Comparison of ENCODE assay signal across 16 cellular contexts in genomic region chr2:135815269-135815668, GRCh38. TPM values are rescaled to one million over a fixed set of nuclear protein-coding genes. Genes with fewer than 3 reads are reported as not detected.
DNase-seq lines count a peak whose midpoint lies in the region; ATAC-seq lines count a peak whose summit lies in the region.
"Had no signal": no experiment of that assay in that cellular context is flagged by ENCODE, and none has a peak within 500 bp of the region (broad histone marks: within the 10 kb centered on the region; RNA-seq: fewer than 3 reads in every experiment).

No MANE protein-coding gene starts in this region.

- peaks cover 7% of the 10 kb centered on the region for H3K9me3 Mint-ChIP-seq in activated naive CD4-positive, alpha-beta T cell treated with anti-CD3 and anti-CD28 coated beads, Interleukin-2, amount 50 U/mL, for 24 hours
- H3K9me3 Mint-ChIP-seq in activated naive CD4-positive, alpha-beta T cell treated with anti-CD3 and anti-CD28 coated beads, Interleukin-2, amount 10 ng/mL, durations not matched to agents 7 days and 5 days: peaks cover 3% of the 10 kb centered on the region
- peaks cover 10% of the 10 kb centered on the region for H3K9me3 Mint-ChIP-seq in activated T-helper 1 cell treated with anti-CD3 and anti-CD28 coated beads, Interleukin-12 subunit alpha, Interleukin-12 subunit beta, Interleukin-2, Interleukin-4 antibody, amounts not matched to agents 30 ng/mL and 10 ng/mL and 1 ng/mL, durations not matched to agents 14 hours and 24 hours and 36 hours
- peaks cover 0 to 8% of the 10 kb centered on the region in 2 donors for H3K9me3 Mint-ChIP-seq in stimulated activated naive B cell treated with anti-CD40 and anti-IgM and Interleukin-4, amounts not matched to agents 10 μg/mL and 1 μg/mL and 100 μg/mL, for 72 hours
- H3K9me3 Mint-ChIP-seq: CD8-positive, alpha-beta memory T cell had no signal

- ATAC-seq in stimulated activated naive B cell treated with anti-CD40 and anti-IgM and Interleukin-4, amounts not matched to agents 10 μg/mL and 1 μg/mL and 100 μg/mL, for 72 hours (replicated peaks): peak; percentile 49 to 50
- ATAC-seq: A549 had no signal

- CTCF ChIA-PET in activated naive CD4-positive, alpha-beta T cell treated with anti-CD3 and anti-CD28 coated beads, Interleukin-2, amount 10 ng/mL, durations not matched to agents 7 days and 5 days (lab: Charles Lee): interaction anchor here (1.0 to 2.4 kb wide), 4 partner anchors 10 to 569 kb away, joined by 3 to 11 read pairs (median 5); no protein-coding TSS in a partner anchor

- H3K4me1 Mint-ChIP-seq in activated naive CD4-positive, alpha-beta T cell treated with anti-CD3 and anti-CD28 coated beads, Interleukin-2, amount 50 U/mL, for 24 hours: peaks cover 37% of the 10 kb centered on the region
- peaks cover 14% of the 10 kb centered on the region for H3K4me1 Mint-ChIP-seq in activated naive CD4-positive, alpha-beta T cell treated with anti-CD3 and anti-CD28 coated beads, Interleukin-2, amount 10 ng/mL, durations not matched to agents 7 days and 5 days
- peaks cover 35% of the 10 kb centered on the region for H3K4me1 Mint-ChIP-seq in activated T-helper 1 cell treated with anti-CD3 and anti-CD28 coated beads, Interleukin-12 subunit alpha, Interleukin-12 subunit beta, Interleukin-2, Interleukin-4 antibody, amounts not matched to agents 30 ng/mL and 10 ng/mL and 1 ng/mL, durations not matched to agents 14 hours and 24 hours and 36 hours (ENCODE audit: low read depth)
- H3K4me1 Mint-ChIP-seq in stimulated activated naive B cell treated with anti-CD40 and anti-IgM and Interleukin-4, amounts not matched to agents 10 μg/mL and 1 μg/mL and 100 μg/mL, for 72 hours: peaks cover 4 to 8% of the 10 kb centered on the region in 2 donors

- H3K36me3 Mint-ChIP-seq in activated naive CD4-positive, alpha-beta T cell treated with anti-CD3 and anti-CD28 coated beads, Interleukin-2, amount 50 U/mL, for 24 hours: no peaks in the 10 kb centered on the region
- no peaks in the 10 kb centered on the region for H3K36me3 Mint-ChIP-seq in activated naive CD4-positive, alpha-beta T cell treated with anti-CD3 and anti-CD28 coated beads, Interleukin-2, amount 10 ng/mL, durations not matched to agents 7 days and 5 days
- H3K36me3 Mint-ChIP-seq in activated T-helper 1 cell treated with anti-CD3 and anti-CD28 coated beads, Interleukin-12 subunit alpha, Interleukin-12 subunit beta, Interleukin-2, Interleukin-4 antibody, amounts not matched to agents 30 ng/mL and 10 ng/mL and 1 ng/mL, durations not matched to agents 14 hours and 24 hours and 36 hours (ENCODE audit: low read depth): peaks cover 8% of the 10 kb centered on the region
- H3K36me3 Mint-ChIP-seq in stimulated activated naive B cell treated with anti-CD40 and anti-IgM and Interleukin-4, amounts not matched to agents 10 μg/mL and 1 μg/mL and 100 μg/mL, for 72 hours: no peaks in the 10 kb centered on the region
- H3K36me3 Mint-ChIP-seq: CD8-positive, alpha-beta memory T cell had no signal

- no peaks in the 10 kb centered on the region for H3K27me3 Mint-ChIP-seq in activated naive CD4-positive, alpha-beta T cell treated with anti-CD3 and anti-CD28 coated beads, Interleukin-2, amount 50 U/mL, for 24 hours
- H3K27me3 Mint-ChIP-seq in activated naive CD4-positive, alpha-beta T cell treated with anti-CD3 and anti-CD28 coated beads, Interleukin-2, amount 10 ng/mL, durations not matched to agents 7 days and 5 days: peaks cover 6% of the 10 kb centered on the region
- H3K27me3 Mint-ChIP-seq in activated T-helper 1 cell treated with anti-CD3 and anti-CD28 coated beads, Interleukin-12 subunit alpha, Interleukin-12 subunit beta, Interleukin-2, Interleukin-4 antibody, amounts not matched to agents 30 ng/mL and 10 ng/mL and 1 ng/mL, durations not matched to agents 14 hours and 24 hours and 36 hours (ENCODE audit: insufficient read depth): no peaks in the 10 kb centered on the region
- peaks cover 0 to 2% of the 10 kb centered on the region in 2 donors for H3K27me3 Mint-ChIP-seq in stimulated activated naive B cell treated with anti-CD40 and anti-IgM and Interleukin-4, amounts not matched to agents 10 μg/mL and 1 μg/mL and 100 μg/mL, for 72 hours

- peak overlapping the region; percentile 95 for H3K27ac Mint-ChIP-seq in activated naive CD4-positive, alpha-beta T cell treated with anti-CD3 and anti-CD28 coated beads, Interleukin-2, amount 50 U/mL, for 24 hours
- no peak overlapping the region for H3K27ac Mint-ChIP-seq in activated naive CD4-positive, alpha-beta T cell treated with anti-CD3 and anti-CD28 coated beads, Interleukin-2, amount 10 ng/mL, durations not matched to agents 7 days and 5 days
- H3K27ac Mint-ChIP-seq in activated T-helper 1 cell treated with anti-CD3 and anti-CD28 coated beads, Interleukin-12 subunit alpha, Interleukin-12 subunit beta, Interleukin-2, Interleukin-4 antibody, amounts not matched to agents 30 ng/mL and 10 ng/mL and 1 ng/mL, durations not matched to agents 14 hours and 24 hours and 36 hours: peak overlapping the region; percentile 94
- no peak overlapping the region for H3K27ac Mint-ChIP-seq in stimulated activated naive B cell treated with anti-CD40 and anti-IgM and Interleukin-4, amounts not matched to agents 10 μg/mL and 1 μg/mL and 100 μg/mL, for 72 hours

- intact Hi-C loops in activated T-helper 1 cell treated with anti-CD3 and anti-CD28 coated beads, Interleukin-12 subunit alpha, Interleukin-12 subunit beta, Interleukin-2, Interleukin-4 antibody, amounts not matched to agents 30 ng/mL and 10 ng/mL and 1 ng/mL, durations not matched to agents 14 hours and 24 hours and 36 hours (cut with micrococcal nuclease): loop anchor here (1.0 to 5.0 kb wide), 3 partner anchors 317 to 567 kb away; no protein-coding TSS in a partner anchor

- peak overlapping the region; percentile 61 for H3K4me3 Mint-ChIP-seq in activated naive CD4-positive, alpha-beta T cell treated with anti-CD3 and anti-CD28 coated beads, Interleukin-2, amount 50 U/mL, for 24 hours
- H3K4me3 Mint-ChIP-seq in activated naive CD4-positive, alpha-beta T cell treated with anti-CD3 and anti-CD28 coated beads, Interleukin-2, amount 10 ng/mL, durations not matched to agents 7 days and 5 days: no peak overlapping the region
- peak overlapping the region; percentile 56 for H3K4me3 Mint-ChIP-seq in activated T-helper 1 cell treated with anti-CD3 and anti-CD28 coated beads, Interleukin-12 subunit alpha, Interleukin-12 subunit beta, Interleukin-2, Interleukin-4 antibody, amounts not matched to agents 30 ng/mL and 10 ng/mL and 1 ng/mL, durations not matched to agents 14 hours and 24 hours and 36 hours
- no peak overlapping the region for H3K4me3 Mint-ChIP-seq in stimulated activated naive B cell treated with anti-CD40 and anti-IgM and Interleukin-4, amounts not matched to agents 10 μg/mL and 1 μg/mL and 100 μg/mL, for 72 hours
- H3K4me3 Mint-ChIP-seq: CD8-positive, alpha-beta memory T cell had no signal

- DNase-seq in activated CD4-positive, alpha-beta T cell treated with anti-CD3 and anti-CD28 coated beads for 48 hours: peak; percentile 30
- no peak for DNase-seq in activated CD4-positive, alpha-beta T cell treated with anti-CD3 and anti-CD28 coated beads, Interleukin-2, amount 50 U/mL, for 48 hours
- no peak for DNase-seq in activated naive CD4-positive, alpha-beta T cell treated with anti-CD3 and anti-CD28 coated beads, Interleukin-2, amount 10 ng/mL, durations not matched to agents 7 days and 5 days
- no peak for DNase-seq in activated T-helper 1 cell treated with anti-CD3 and anti-CD28 coated beads, Interleukin-12 subunit alpha, Interleukin-12 subunit beta, Interleukin-2, Interleukin-4 antibody, amounts not matched to agents 30 ng/mL and 10 ng/mL and 1 ng/mL, durations not matched to agents 14 hours and 24 hours and 36 hours (ENCODE audit: low spot score)
- no peak for DNase-seq in stimulated activated naive B cell treated with anti-CD40 and anti-IgM and Interleukin-4, amounts not matched to agents 10 μg/mL and 1 μg/mL and 100 μg/mL, for 72 hours
- DNase-seq in HuH-7 (ENCODE audit: low spot score) (no peak), NCI-H1092 treated with DMSO at 0.1 percent for 48 hours (lab: John Stamatoyannopoulos, UW) (no peak)
- DNase-seq: CD8-positive, alpha-beta memory T cell; DMS79; HCEC 1CT; NCI-H1417; NCI-H187 treated with DMSO at 0.1 percent for 48 hours; NCI-H345; NCI-H526 treated with DMSO at 0.1 percent for 48 hours had no signal

RNA-seq across cellular contexts. Expression of gene LCT, which starts 21.7 kb away (rescaled TPM):
- total RNA-seq in activated T-helper 1 cell treated with anti-CD3 and anti-CD28 coated beads, Interleukin-12 subunit alpha, Interleukin-12 subunit beta, Interleukin-2, Interleukin-4 antibody, amounts not matched to agents 30 ng/mL and 10 ng/mL and 1 ng/mL, durations not matched to agents 14 hours and 24 hours and 36 hours: 0.41 and 0.42 TPM in 2 replicates

Comparison
In these comparisons a context has a peak if more than half of its experiments do, and no peak if none do; other contexts are left out.
1. H3K27ac Mint-ChIP-seq: peak in activated naive CD4-positive, alpha-beta T cell treated with anti-CD3 and anti-CD28 coated beads, Interleukin-2, amount 50 U/mL, for 24 hours (single experiment) and activated T-helper 1 cell treated with anti-CD3 and anti-CD28 coated beads, Interleukin-12 subunit alpha, Interleukin-12 subunit beta, Interleukin-2, Interleukin-4 antibody, amounts not matched to agents 30 ng/mL and 10 ng/mL and 1 ng/mL, durations not matched to agents 14 hours and 24 hours and 36 hours (single experiment); none in activated naive CD4-positive, alpha-beta T cell treated with anti-CD3 and anti-CD28 coated beads, Interleukin-2, amount 10 ng/mL, durations not matched to agents 7 days and 5 days (single experiment) and stimulated activated naive B cell treated with anti-CD40 and anti-IgM and Interleukin-4, amounts not matched to agents 10 μg/mL and 1 μg/mL and 100 μg/mL, for 72 hours (single experiment).
2. H3K4me3 Mint-ChIP-seq: peak in activated naive CD4-positive, alpha-beta T cell treated with anti-CD3 and anti-CD28 coated beads, Interleukin-2, amount 50 U/mL, for 24 hours (single experiment) and activated T-helper 1 cell treated with anti-CD3 and anti-CD28 coated beads, Interleukin-12 subunit alpha, Interleukin-12 subunit beta, Interleukin-2, Interleukin-4 antibody, amounts not matched to agents 30 ng/mL and 10 ng/mL and 1 ng/mL, durations not matched to agents 14 hours and 24 hours and 36 hours (single experiment); none in activated naive CD4-positive, alpha-beta T cell treated with anti-CD3 and anti-CD28 coated beads, Interleukin-2, amount 10 ng/mL, durations not matched to agents 7 days and 5 days (single experiment) and stimulated activated naive B cell treated with anti-CD40 and anti-IgM and Interleukin-4, amounts not matched to agents 10 μg/mL and 1 μg/mL and 100 μg/mL, for 72 hours (0 of 2).